ENCODE assay signal across 17 cellular contexts in genomic region chr5:61496406-61497307, GRCh38.
A peak's percentile ranks its signal among the peaks of the same experiment; 100 is the strongest.
DNase-seq lines count a peak whose midpoint lies in the region; ATAC-seq, FAIRE-seq and TF ChIP-seq lines count a peak whose summit lies in the region.
"Had no signal": no experiment of that assay in that cellular context is flagged by ENCODE, and none has a peak within 500 bp of the region (broad histone marks: within the 10 kb centered on the region; RNA-seq: fewer than 3 reads in every experiment).

No MANE protein-coding gene starts in this region.

- no peak overlapping the region for H3K9ac ChIP-seq in HepG2 (ENCODE audit: insufficient read depth, low read depth, low read length)

- no peak for TF ChIP-seq RAD21 in HepG2 (CRISPR knock-in tag; IDR thresholded peaks at IDR 0.05)

- H3K27me3 ChIP-seq in right lobe of liver = no peaks in the 10 kb centered on the region
- no peaks in the 10 kb centered on the region; a peak in 1 of 5 replicates for H3K27me3 ChIP-seq in HepG2 (ENCODE audit: control insufficient read depth in 1 of 2, insufficient read depth in 2 of 2, low read length in 2 of 2)
- H3K27me3 ChIP-seq: foreskin keratinocyte, neutrophil had no signal

- no peaks in the 10 kb centered on the region for H3K79me2 ChIP-seq in HepG2 (ENCODE audit: insufficient read depth, low read length)

- H3K4me1 ChIP-seq in right lobe of liver (peaks cover 0 to 5% (median 0%) of the 10 kb centered on the region in 4 donors), HepG2 (ENCODE audit: insufficient read depth, low read length) (no peaks in the 10 kb centered on the region)
- H3K4me1 ChIP-seq: foreskin keratinocyte had no signal

- no peak overlapping the region for H2AFZ ChIP-seq in HepG2 (ENCODE audit: low read length)

- H3K4me3 ChIP-seq in right lobe of liver (no peak overlapping the region), HepG2 (replicated peaks in 1 of 3; ENCODE audit: insufficient read depth in 1 of 3, low read depth in 2 of 3, low read length in 3 of 3) (no peak overlapping the region)
- H3K4me3 ChIP-seq: coronary artery had no signal

- no peaks in the 10 kb centered on the region for H4K20me1 ChIP-seq in HepG2 (ENCODE audit: insufficient read depth, low read length)

- no peak for FAIRE-seq in HepG2 (lab: Jason Lieb, UNC)
- FAIRE-seq: kidney, TTC549, urothelium cell line had no signal

- no peak for TF ChIP-seq POLR2A in right lobe of liver (IDR thresholded peaks at IDR 0.05)
- no peak for TF ChIP-seq POLR2A in HepG2 (IDR thresholded peaks at IDR 0.05; ENCODE audit: insufficient read depth in 1 of 2, low read depth in 2 of 2, low read length in 2 of 2)

- TF ChIP-seq EP300 in HepG2 (IDR thresholded peaks at IDR 0.05; ENCODE audit: low read depth in 2 of 2, low read length in 2 of 2) = no peak
- TF ChIP-seq EP300 in HepG2 (CRISPR knock-in tag; IDR thresholded peaks at IDR 0.05; ENCODE audit: borderline replicate concordance) = no peak

- H3K9me3 ChIP-seq in right lobe of liver (no peaks in the 10 kb centered on the region), HepG2 (ENCODE audit: low read length) (no peaks in the 10 kb centered on the region)
- H3K9me3 ChIP-seq: neutrophil had no signal

- CTCF ChIA-PET in HepG2 (lab: Yijun Ruan, JAX; ENCODE audit: low intra/inter-chr PET ratio, low total read pairs) = no interaction called here

- POLR2A ChIA-PET in HepG2 (lab: Yijun Ruan, JAX) = no interaction called here

- WGBS in right lobe of liver (ENCODE audit: insufficient coverage, low coverage, low lambda C conversion rate, missing lambda C conversion rate) = 66% methylated on average over 6 of the region's 7 CpGs
- WGBS in HepG2 (ENCODE audit: low lambda C conversion rate) = 73% methylated on average over 7 of the region's 7 CpGs

- ATAC-seq in right lobe of liver = peak; percentile 61 to 90 (median 66)
- no peak for ATAC-seq in HepG2
- ATAC-seq in GM18519 (IDR thresholded peaks at IDR 0.05; ENCODE audit: low FRiP score, unreplicated experiment) = no peak
- no peak for ATAC-seq in GM21825 (IDR thresholded peaks at IDR 0.05; ENCODE audit: unreplicated experiment)
- ATAC-seq: foreskin keratinocyte had no signal

- intact Hi-C loops in right lobe of liver (cut with DNase I) = no loop called here
- intact Hi-C loops in HepG2 (cut with micrococcal nuclease; ENCODE audit: unreplicated experiment) = no loop called here

- no peak for TF ChIP-seq CTCF in right lobe of liver (IDR thresholded peaks at IDR 0.05)
- no peak for TF ChIP-seq CTCF in HepG2 (CRISPR knock-in tag; IDR thresholded peaks at IDR 0.05)

- H3K27ac ChIP-seq in right lobe of liver (no peak overlapping the region), HepG2 (ENCODE audit: extremely low read length, insufficient read depth, low read length) (no peak overlapping the region), angular gyrus (ENCODE audit: low read depth, low read length) (peak overlapping the region; percentile 60)
- H3K27ac ChIP-seq: coronary artery, foreskin keratinocyte, neutrophil had no signal

- H3K36me3 ChIP-seq in right lobe of liver = peaks cover 0 to 7% (median 0%) of the 10 kb centered on the region in 4 donors
- no peaks in the 10 kb centered on the region for H3K36me3 ChIP-seq in HepG2 (replicated peaks in 1 of 2; ENCODE audit: control insufficient read depth in 1 of 2, insufficient read depth in 2 of 2, low read length in 2 of 2)

- BruUV-seq in HepG2 (replicated peaks; lab: Mats Ljungman, UMichigan) = no TSS peak

- DNase-seq in right lobe of liver (no peak), HepG2 (ENCODE audit: low spot score) (no peak), inferior parietal cortex (ENCODE audit: extremely low spot score) (peak; percentile 43), HT-29 (ENCODE audit: low spot score) (no peak), NCI-H510A treated with DMSO at 0.1 percent for 48 hours (lab: John Stamatoyannopoulos, UW) (no peak)
- DNase-seq: activated naive CD4-positive, alpha-beta T cell treated with anti-CD3 and anti-CD28 coated beads, Interleukin-2, amount 10 ng/mL, durations not matched to agents 7 days and 5 days; DMS79 treated with DMSO at 0.1 percent for 48 hours; foreskin keratinocyte; kidney; NCI-H226 had no signal

- in situ Hi-C loops in HepG2 (cut with HindIII; ENCODE audit: extremely low pct_ligation_motif_present, low pct_unique_long_range_greater_than_20kb) = no loop called here

- no peak overlapping the region for H3K4me2 ChIP-seq in HepG2 (ENCODE audit: low read depth, low read length)

TF ChIP-seq in HepG2, 621 proteins besides CTCF, POLR2A, EP300 and RAD21 (continues in another document):
- no peak for TF ChIP-seq ZNF12 (CRISPR knock-in tag; IDR thresholded peaks at IDR 0.05)
- no peak for TF ChIP-seq ZNF770 (CRISPR knock-in tag; IDR thresholded peaks at IDR 0.05)
- TF ChIP-seq ZBTB40 (IDR thresholded peaks at IDR 0.05) = no peak
- no peak for TF ChIP-seq ZBTB40 (CRISPR knock-in tag; IDR thresholded peaks at IDR 0.05)
- TF ChIP-seq PHF5A (CRISPR knock-in tag; IDR thresholded peaks at IDR 0.05; ENCODE audit: low read depth, unreplicated experiment) = no peak
- no peak for TF ChIP-seq AGO2 (optimal IDR thresholded peaks at IDR 0.05; ENCODE audit: low read depth, low read length)
- TF ChIP-seq ARHGAP35 (CRISPR knock-in tag; IDR thresholded peaks at IDR 0.05; ENCODE audit: borderline replicate concordance) = no peak

Comparison
In these comparisons a context has a peak if more than half of its experiments do, and no peak if none do; other contexts are left out.
1. ATAC-seq: peak in right lobe of liver (4 of 4); none in HepG2 (single experiment), GM18519 (single experiment) and GM21825 (single experiment).